ENCODE assay signal across 8 cellular contexts in genomic region chr7:19747740-19748339, GRCh38. TPM values are rescaled to one million over a fixed set of nuclear protein-coding genes. Genes with fewer than 3 reads are reported as not detected.
A peak's percentile ranks its signal among the peaks of the same experiment; 100 is the strongest.
DNase-seq lines count a peak whose midpoint lies in the region; ATAC-seq, FAIRE-seq and TF ChIP-seq lines count a peak whose summit lies in the region.

No MANE protein-coding gene starts in this region.

- intact Hi-C loops in heart left ventricle (cut with DNase I) = loop anchor here in 7 of 10 donors (2.0 to 10.0 kb wide), 4 partner anchors 409 to 851 kb away; no protein-coding TSS in a partner anchor
- intact Hi-C loops in Right ventricle myocardium superior (cut with DNase I) = loop anchor here (5.0 kb wide), 1 partner anchor 849 kb away; no protein-coding TSS in a partner anchor
- intact Hi-C loops in transverse colon (cut with DNase I; ENCODE audit: low total_unique reads) = no loop called here

- WGBS in heart left ventricle, 4 donors = 27 to 37% (median 32%) methylated on average over 4 of the region's 4 CpGs
- 26 to 31% methylated on average over 4 of the region's 4 CpGs for WGBS in transverse colon (ENCODE audit: low coverage in 1 of 2), 2 donors

- in situ Hi-C loops in transverse colon (cut with MboI; ENCODE audit: low pct_ligation_motif_present in 1 of 4, low pct_unique_long_range_greater_than_20kb in 1 of 4, low sequenced_read_pairs in 3 of 4) = loop anchor here in 2 of 4 donors (5.0 to 25.0 kb wide), 2 partner anchors 849 to 864 kb away; partner anchors contain the start of gene ABCB5 (in 1 of the 2)

- ATAC-seq in heart left ventricle (no peak), Right ventricle myocardium superior (ENCODE audit: poor library complexity) (no peak), GM21786 (IDR thresholded peaks at IDR 0.05; ENCODE audit: unreplicated experiment) (no peak)

- no peaks in the 10 kb centered on the region for H3K36me3 Mint-ChIP-seq in CD8-positive, alpha-beta memory T cell

- H3K27me3 Mint-ChIP-seq in CD8-positive, alpha-beta memory T cell = peaks cover 0 to 7% of the 10 kb centered on the region in 2 donors

- H3K9me3 ChIP-seq in heart left ventricle (no peaks in the 10 kb centered on the region), transverse colon (no peaks in the 10 kb centered on the region)
- no peaks in the 10 kb centered on the region for H3K9me3 ChIP-seq in CD8-positive, alpha-beta memory T cell (ENCODE audit: low read length)

- peaks cover 0 to 6% (median 0%) of the 10 kb centered on the region in 3 donors for H3K4me1 Mint-ChIP-seq in CD8-positive, alpha-beta memory T cell

- H3K4me1 ChIP-seq in heart left ventricle (no peaks in the 10 kb centered on the region), transverse colon (no peaks in the 10 kb centered on the region)
- no peaks in the 10 kb centered on the region for H3K4me1 ChIP-seq in CD8-positive, alpha-beta memory T cell (ENCODE audit: insufficient read depth, low read length)

- TF ChIP-seq EP300 in transverse colon (IDR thresholded peaks at IDR 0.05; ENCODE audit: low read depth) = no peak

- H3K27ac ChIP-seq in heart left ventricle (no peak overlapping the region), transverse colon (no peak overlapping the region)
- H3K27ac ChIP-seq in CD8-positive, alpha-beta memory T cell (ENCODE audit: low read depth, low read length) = no peak overlapping the region

- H3K27me3 ChIP-seq in heart left ventricle (peaks cover 0 to 10% (median 0%) of the 10 kb centered on the region in 9 donors), transverse colon (no peaks in the 10 kb centered on the region)
- H3K27me3 ChIP-seq in CD8-positive, alpha-beta memory T cell (ENCODE audit: insufficient read depth, low read length, poor library complexity, severe bottlenecking) = peaks cover 4% of the 10 kb centered on the region

- no peaks in the 10 kb centered on the region for H3K9me3 Mint-ChIP-seq in CD8-positive, alpha-beta memory T cell

- H3K4me3 ChIP-seq in heart left ventricle (no peak overlapping the region), transverse colon (no peak overlapping the region)
- H3K4me3 ChIP-seq in CD8-positive, alpha-beta memory T cell (ENCODE audit: low read length) = no peak overlapping the region

- TF ChIP-seq POLR2A in heart left ventricle (IDR thresholded peaks at IDR 0.05) (no peak), transverse colon (IDR thresholded peaks at IDR 0.05) (no peak)

- DNase-seq in heart left ventricle (no peak), Right ventricle myocardium superior (no peak), M059J (ENCODE audit: low read depth) (peak; percentile 56), SK-N-DZ (ENCODE audit: low spot score) (peak; percentile 60), frontal cortex (ENCODE audit: low spot score in 2 of 2) (peak; percentile 5 to 10), transverse colon (no peak)
- DNase-seq in CD8-positive, alpha-beta memory T cell = no peak

- H3K36me3 ChIP-seq in heart left ventricle (no peaks in the 10 kb centered on the region), transverse colon (no peaks in the 10 kb centered on the region)
- H3K36me3 ChIP-seq in CD8-positive, alpha-beta memory T cell (ENCODE audit: insufficient read depth, low read length) = no peaks in the 10 kb centered on the region

- CTCF ChIA-PET in CD8-positive, alpha-beta memory T cell (lab: Charles Lee) = interaction anchor here (1.0 to 1.3 kb wide), 2 partner anchors 14 to 34 kb away, joined by 3 to 4 read pairs; no protein-coding TSS in a partner anchor

- POLR2A ChIA-PET in CD8-positive, alpha-beta memory T cell (lab: Charles Lee) = interaction anchor here (0.6 kb wide), 1 partner anchor 37 kb away, joined by 3 read pairs; no protein-coding TSS in a partner anchor

- TF ChIP-seq CTCF in heart left ventricle (IDR thresholded peaks at IDR 0.05) = peak in 11 of 12 donors; percentile 24 to 62 (median 44)
- peak; percentile 36 to 50 (median 47) for TF ChIP-seq CTCF in transverse colon (IDR thresholded peaks at IDR 0.05)

- H3K4me3 Mint-ChIP-seq in CD8-positive, alpha-beta memory T cell = no peak overlapping the region

- no peak overlapping the region for H3K27ac Mint-ChIP-seq in CD8-positive, alpha-beta memory T cell

- peak; percentile 40 for FAIRE-seq in frontal cortex (lab: Jason Lieb, UNC)

RNA-seq across cellular contexts. Expression of gene TMEM196, which starts 25.6 kb away (rescaled TPM):
- total RNA-seq in heart left ventricle (not detected), Right ventricle myocardium superior (not detected), frontal cortex (18.8 TPM), transverse colon (1 to 10 TPM in 1 of 4 donors, not detected in 3; 3.4 TPM)
- not detected for polyA plus RNA-seq in heart left ventricle
- total RNA-seq in M059J (2014; rRNA removed; shearing (Covaris generic)) = not detected in 2 replicates
- 2.8 and 7.4 TPM in 2 replicates for polyA plus RNA-seq in SK-N-DZ (2014; cell fraction: cytosol; rRNA removed)
- polyA plus RNA-seq in SK-N-DZ (2014; cell fraction: nucleus; rRNA removed) = 7.4 and 8.2 TPM in 2 replicates
- not detected for total RNA-seq in CD8-positive, alpha-beta memory T cell
- not detected for polyA plus RNA-seq in CD8-positive, alpha-beta memory T cell

RNA-seq across cellular contexts. Expression of gene POLR1F, which starts 39.0 kb away (rescaled TPM):
- 10 to 100 TPM in 5 of 9 donors, 1 to 10 TPM in 4; 6.5 to 12.4 (median 10.3) TPM for total RNA-seq in heart left ventricle
- polyA plus RNA-seq in heart left ventricle = 10 to 100 TPM in 1 of 2 donors, 1 to 10 TPM in 1; 4.6 to 10.6 TPM
- total RNA-seq in Right ventricle myocardium superior = 6.4 TPM
- 25.1 and 27.3 TPM in 2 replicates for total RNA-seq in M059J (2014; rRNA removed; shearing (Covaris generic))
- polyA plus RNA-seq in SK-N-DZ (2014; cell fraction: cytosol; rRNA removed) = 18.7 and 20.2 TPM in 2 replicates
- 14.1 and 24.6 TPM in 2 replicates for polyA plus RNA-seq in SK-N-DZ (2014; cell fraction: nucleus; rRNA removed)
- 14.3 TPM for total RNA-seq in frontal cortex
- total RNA-seq in transverse colon = 1 to 10 TPM in 3 of 4 donors, under 1 TPM in 1; 0.20 to 7.5 (median 3.7) TPM
- total RNA-seq in CD8-positive, alpha-beta memory T cell = 10 to 100 TPM; 30.6 to 35.5 TPM
- polyA plus RNA-seq in CD8-positive, alpha-beta memory T cell = 40.3 TPM

Comparison
In these comparisons a context has a peak if more than half of its experiments do, and no peak if none do; other contexts are left out.
1. DNase-seq: peak in M059J (single experiment), SK-N-DZ (single experiment) and frontal cortex (2 of 2); none in heart left ventricle (0 of 5), Right ventricle myocardium superior (single experiment), transverse colon (single experiment) and CD8-positive, alpha-beta memory T cell (0 of 5).